Comparison of ENCODE assay signal across 30 cellular contexts in genomic region chr9:134868751-134869553, GRCh38. TPM values are rescaled to one million over a fixed set of nuclear protein-coding genes. Genes with fewer than 3 reads are reported as not detected.
DNase-seq lines count a peak whose midpoint lies in the region; ATAC-seq, FAIRE-seq and TF ChIP-seq lines count a peak whose summit lies in the region.
"Had no signal": no experiment of that assay in that cellular context is flagged by ENCODE, and none has a peak within 500 bp of the region (broad histone marks: within the 10 kb centered on the region; RNA-seq: fewer than 3 reads in every experiment).

No MANE protein-coding gene starts in this region.

- H3K9ac ChIP-seq in BLaER1 (no peak overlapping the region), SK-N-SH (no peak overlapping the region)

- peak; percentile 37 for DNase-seq in NAMALWA (ENCODE audit: low spot score)
- DNase-seq in coronary artery (ENCODE audit: low spot score): peak; percentile 54
- no peak for DNase-seq in sciatic nerve (ENCODE audit: low spot score)
- no peak for DNase-seq in SK-N-SH
- DNase-seq in RCC 7860 (ENCODE audit: low spot score): no peak
- DNase-seq: activated CD8-positive, alpha-beta T cell treated with anti-CD3 and anti-CD28 coated beads for 36 hours; activated gamma-delta T cell treated with Interleukin-2 at 50 U/mL for 16 hours; esophagus squamous epithelium; GDM1; left colon; mesenchymal stem cell; NCI-H1092 treated with DMSO at 0.1 percent for 48 hours; NCI-H1930; NCI-H2227 treated with DMSO at 0.1 percent for 48 hours; occipital lobe; stimulated activated naive CD8-positive, alpha-beta T cell treated with anti-CD3 and anti-CD28 coated beads, Interleukin-15, Interleukin-2, amounts not matched to agents 100 U/mL and 50 U/mL, for 24 hours had no signal

- H3K36me3 ChIP-seq in BLaER1: no peaks in the 10 kb centered on the region
- no peaks in the 10 kb centered on the region for H3K36me3 ChIP-seq in SK-N-SH (replicated peaks in 1 of 2; ENCODE audit: control insufficient read depth in 1 of 2, insufficient read depth in 2 of 2, low read length in 1 of 2)
- H3K36me3 ChIP-seq: esophagus squamous epithelium, thoracic aorta had no signal

- H3K4me2 ChIP-seq in BLaER1 (peak overlapping the region; percentile 78), SK-N-SH (no peak overlapping the region)
- H3K4me2 ChIP-seq: hepatocyte had no signal

- H3F3A ChIP-seq in SK-N-SH (replicated peaks; ENCODE audit: insufficient read depth): no peaks in the 10 kb centered on the region

- peaks cover 31% of the 10 kb centered on the region for H3K4me1 ChIP-seq in BLaER1
- H3K4me1 ChIP-seq in SK-N-SH (ENCODE audit: control insufficient read depth in 1 of 2, insufficient read depth in 2 of 2, low read depth in 1 of 2, low read length in 1 of 2): no peaks in the 10 kb centered on the region

- H3K4me3 ChIP-seq in BLaER1: no peak overlapping the region
- H3K4me3 ChIP-seq in coronary artery: no peak overlapping the region
- no peak overlapping the region for H3K4me3 ChIP-seq in SK-N-SH (ENCODE audit: low read depth in 2 of 2, low read length in 1 of 2)
- H3K4me3 ChIP-seq: esophagus squamous epithelium, hepatocyte, thoracic aorta had no signal

- H3K27ac ChIP-seq in BLaER1: 0 out of 2 replicates have a peak overlapping the region, but pooled peaks have one; percentile 13
- no peak overlapping the region for H3K27ac ChIP-seq in coronary artery
- no peak overlapping the region for H3K27ac ChIP-seq in SK-N-SH (ENCODE audit: low read depth in 2 of 2, low read length in 1 of 2)
- H3K27ac ChIP-seq: esophagus squamous epithelium, hepatocyte, thoracic aorta had no signal

- H4K20me1 ChIP-seq in BLaER1: no peaks in the 10 kb centered on the region
- no peaks in the 10 kb centered on the region for H4K20me1 ChIP-seq in SK-N-SH (ENCODE audit: insufficient read depth)

- no peaks in the 10 kb centered on the region for H3K27me3 ChIP-seq in BLaER1
- no peaks in the 10 kb centered on the region for H3K27me3 ChIP-seq in SK-N-SH (ENCODE audit: insufficient read depth)
- H3K27me3 ChIP-seq: hepatocyte had no signal

- TF ChIP-seq CTCF in coronary artery (IDR thresholded peaks at IDR 0.05) (no peak), SK-N-SH (IDR thresholded peaks at IDR 0.05) (no peak)

- H3K9me2 ChIP-seq in SK-N-SH: no peaks in the 10 kb centered on the region

- CTCF ChIA-PET in SK-N-SH (lab: Yijun Ruan, JAX): interaction anchor here (0.6 kb wide), 1 partner anchor 421 kb away, joined by 3 read pairs; no protein-coding TSS in a partner anchor

- TF ChIP-seq RAD21 in SK-N-SH (IDR thresholded peaks at IDR 0.05; ENCODE audit: low read length): no peak

- intact Hi-C loops in sciatic nerve (cut with DNase I): no loop called here

- 61% methylated on average over 20 of the region's 25 CpGs for WGBS in SK-N-SH (ENCODE audit: low lambda C conversion rate)

- ATAC-seq in sciatic nerve: peak; percentile 9
- no peak for ATAC-seq in HG02759 (IDR thresholded peaks at IDR 0.05; ENCODE audit: unreplicated experiment)
- no peak for ATAC-seq in HG03460 (IDR thresholded peaks at IDR 0.05; ENCODE audit: unreplicated experiment)
- ATAC-seq: activated CD8-positive, alpha-beta T cell treated with anti-CD3 and anti-CD28 coated beads for 36 hours; left colon; stimulated activated naive CD8-positive, alpha-beta T cell treated with anti-CD3 and anti-CD28 coated beads, Interleukin-15, Interleukin-2, amounts not matched to agents 100 U/mL and 50 U/mL, for 24 hours had no signal

- POLR2A ChIA-PET in SK-N-SH (lab: Yijun Ruan, JAX): no interaction called here

- TF ChIP-seq EP300 in SK-N-SH (IDR thresholded peaks at IDR 0.05; ENCODE audit: borderline replicate concordance in 1 of 2, low read depth in 1 of 2, low read length in 1 of 2): no peak

- H2AFZ ChIP-seq in SK-N-SH (ENCODE audit: low read depth): no peak overlapping the region
- H2AFZ ChIP-seq: hepatocyte had no signal

- FAIRE-seq in RCC 7860 (lab: Jason Lieb, UNC): no peak
- FAIRE-seq: astrocyte, endometrium, frontal cortex had no signal

- H3K9me3 ChIP-seq in BLaER1: peaks cover 18% of the 10 kb centered on the region; the same call in 1 of the 2 replicates
- no peaks in the 10 kb centered on the region for H3K9me3 ChIP-seq in SK-N-SH
- H3K9me3 ChIP-seq: esophagus squamous epithelium, thoracic aorta had no signal

- no peaks in the 10 kb centered on the region for H3K79me2 ChIP-seq in SK-N-SH (ENCODE audit: insufficient read depth)
- H3K79me2 ChIP-seq: hepatocyte had no signal

TF ChIP-seq in SK-N-SH, 30 proteins besides CTCF, POLR2A, EP300 and RAD21:
- no peak for TF ChIP-seq RCOR1 (IDR thresholded peaks at IDR 0.05; ENCODE audit: low read length)
- TF ChIP-seq SIN3A (IDR thresholded peaks at IDR 0.05; ENCODE audit: borderline replicate concordance, low read depth, low read length): no peak
- no peak for TF ChIP-seq MEF2A (IDR thresholded peaks at IDR 0.05; ENCODE audit: borderline replicate concordance, low read depth)
- TF ChIP-seq TEAD4 (IDR thresholded peaks at IDR 0.05; ENCODE audit: borderline replicate concordance, insufficient read depth): no peak
- no peak for TF ChIP-seq SMC3 (IDR thresholded peaks at IDR 0.05; ENCODE audit: low read depth, low read length)
- no peak for TF ChIP-seq FOXJ3 (CRISPR knock-in tag; IDR thresholded peaks at IDR 0.05)
- no peak for TF ChIP-seq NRF1 (IDR thresholded peaks at IDR 0.05; ENCODE audit: low read depth, low read length)
- TF ChIP-seq RXRA (IDR thresholded peaks at IDR 0.05; ENCODE audit: borderline replicate concordance, low read depth): no peak
- TF ChIP-seq MXI1 (IDR thresholded peaks at IDR 0.05; ENCODE audit: low read depth, low read length): no peak

RNA-seq across cellular contexts. Expression of gene FCN2, which starts 11.7 kb away (rescaled TPM):
- not detected for total RNA-seq in sciatic nerve
- not detected in 2 replicates for polyA plus RNA-seq in SK-N-SH (2012; rRNA removed)
- polyA plus RNA-seq in SK-N-SH (2012; cell fraction: cytosol; rRNA removed): not detected in 2 replicates
- not detected in 2 replicates for polyA plus RNA-seq in SK-N-SH (2012; cell fraction: nucleus; rRNA removed)
- total RNA-seq: A673; activated CD8-positive, alpha-beta T cell treated with anti-CD3 and anti-CD28 coated beads for 36 hours; astrocyte; cardiac septum; esophagus squamous epithelium; frontal cortex; hepatocyte; left colon; myocyte; occipital lobe; pulmonary artery endothelial cell; RPMI7951; SK-MEL-5; thoracic aorta had no signal
- polyA plus RNA-seq: hepatocyte had no signal

RNA-seq across cellular contexts. Expression of gene FCN1, which starts 48.8 kb away (rescaled TPM):
- 16.1 TPM for total RNA-seq in sciatic nerve
- not detected in 2 replicates for polyA plus RNA-seq in SK-N-SH (2012; rRNA removed)
- polyA plus RNA-seq in SK-N-SH (2012; cell fraction: cytosol; rRNA removed): not detected in 2 replicates
- not detected in 2 replicates for polyA plus RNA-seq in SK-N-SH (2012; cell fraction: nucleus; rRNA removed)
- total RNA-seq: A673; activated CD8-positive, alpha-beta T cell treated with anti-CD3 and anti-CD28 coated beads for 36 hours; astrocyte; hepatocyte; myocyte; pulmonary artery endothelial cell; RPMI7951; SK-MEL-5 had no signal
- polyA plus RNA-seq: hepatocyte had no signal

Comparison
In these comparisons a context has a peak if more than half of its experiments do, and no peak if none do; other contexts are left out.
1. DNase-seq: peak in NAMALWA (single experiment) and coronary artery (single experiment); none in sciatic nerve (single experiment), SK-N-SH (single experiment) and RCC 7860 (single experiment).